Comparison of ENCODE assay signal across 1 cellular context in the genomic region with DNA sequence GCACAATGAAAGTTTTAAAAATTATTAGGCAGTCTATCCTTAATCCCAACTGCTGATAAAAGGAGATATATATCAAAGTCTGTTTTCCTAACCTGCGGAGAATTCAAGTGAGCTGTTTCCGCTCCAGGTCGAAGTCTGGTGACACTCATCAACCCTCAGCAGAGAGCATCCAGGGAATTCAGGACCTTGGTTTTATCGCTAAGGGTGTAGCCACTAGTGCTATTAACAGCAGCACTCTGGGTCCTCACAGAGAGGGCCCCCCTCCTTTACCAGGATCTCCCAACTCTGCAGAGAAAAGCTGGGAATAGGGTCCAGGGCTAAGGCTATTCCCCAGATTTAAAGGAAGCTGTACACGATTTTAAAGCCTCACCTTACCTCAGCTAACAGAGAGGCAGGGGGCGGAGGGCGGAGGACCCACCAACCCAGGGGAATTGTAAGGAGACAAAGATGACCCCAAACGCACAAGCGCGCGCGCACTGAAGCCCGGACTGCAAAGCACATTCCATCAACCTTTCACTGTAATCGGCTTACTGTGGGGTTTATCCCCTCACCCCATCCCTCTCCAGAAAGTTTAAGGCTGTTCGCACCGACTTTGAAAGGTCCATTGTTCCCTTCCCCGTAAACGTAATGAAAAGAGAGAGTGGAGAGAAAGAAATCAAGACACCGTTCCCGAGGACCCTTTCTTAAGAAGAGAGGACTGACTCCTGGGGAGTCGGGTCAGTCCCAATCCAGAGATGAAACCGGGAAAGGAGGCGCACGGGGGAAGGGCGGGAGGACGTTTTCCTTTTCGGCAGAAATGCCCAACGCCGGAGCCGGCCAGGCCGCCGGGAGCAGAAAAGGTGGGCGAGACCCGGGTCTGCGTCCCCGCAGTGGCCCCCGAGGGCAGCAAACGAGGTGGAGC.
TF ChIP-seq lines count a peak whose summit lies in the region.

No MANE protein-coding gene starts in this region.

TF ChIP-seq in GM12878, 131 proteins besides CTCF, POLR2A, EP300 and RAD21:
- TF ChIP-seq, protein P1, sequence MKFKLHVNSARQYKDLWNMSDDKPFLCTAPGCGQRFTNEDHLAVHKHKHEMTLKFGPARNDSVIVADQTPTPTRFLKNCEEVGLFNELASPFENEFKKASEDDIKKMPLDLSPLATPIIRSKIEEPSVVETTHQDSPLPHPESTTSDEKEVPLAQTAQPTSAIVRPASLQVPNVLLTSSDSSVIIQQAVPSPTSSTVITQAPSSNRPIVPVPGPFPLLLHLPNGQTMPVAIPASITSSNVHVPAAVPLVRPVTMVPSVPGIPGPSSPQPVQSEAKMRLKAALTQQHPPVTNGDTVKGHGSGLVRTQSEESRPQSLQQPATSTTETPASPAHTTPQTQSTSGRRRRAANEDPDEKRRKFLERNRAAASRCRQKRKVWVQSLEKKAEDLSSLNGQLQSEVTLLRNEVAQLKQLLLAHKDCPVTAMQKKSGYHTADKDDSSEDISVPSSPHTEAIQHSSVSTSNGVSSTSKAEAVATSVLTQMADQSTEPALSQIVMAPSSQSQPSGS (IDR thresholded peaks at IDR 0.05; ENCODE audit: low read length): no peak
- TF ChIP-seq, protein P2, sequence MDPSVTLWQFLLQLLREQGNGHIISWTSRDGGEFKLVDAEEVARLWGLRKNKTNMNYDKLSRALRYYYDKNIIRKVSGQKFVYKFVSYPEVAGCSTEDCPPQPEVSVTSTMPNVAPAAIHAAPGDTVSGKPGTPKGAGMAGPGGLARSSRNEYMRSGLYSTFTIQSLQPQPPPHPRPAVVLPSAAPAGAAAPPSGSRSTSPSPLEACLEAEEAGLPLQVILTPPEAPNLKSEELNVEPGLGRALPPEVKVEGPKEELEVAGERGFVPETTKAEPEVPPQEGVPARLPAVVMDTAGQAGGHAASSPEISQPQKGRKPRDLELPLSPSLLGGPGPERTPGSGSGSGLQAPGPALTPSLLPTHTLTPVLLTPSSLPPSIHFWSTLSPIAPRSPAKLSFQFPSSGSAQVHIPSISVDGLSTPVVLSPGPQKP (IDR thresholded peaks at IDR 0.05; ENCODE audit: low read depth, low read length): no peak
- TF ChIP-seq EGR1 (IDR thresholded peaks at IDR 0.05; ENCODE audit: borderline replicate concordance in 1 of 2, low read depth in 2 of 2, low read length in 2 of 2) (no peak), CHD1 (IDR thresholded peaks at IDR 0.05; ENCODE audit: low read depth, low read length) (no peak), IKZF2 (IDR thresholded peaks at IDR 0.05) (no peak), IRF4 (IDR thresholded peaks at IDR 0.05; ENCODE audit: low read depth, low read length) (no peak), JUND (IDR thresholded peaks at IDR 0.05; ENCODE audit: low read depth, low read length) (no peak), RUNX3 (IDR thresholded peaks at IDR 0.05; ENCODE audit: low read length) (no peak), ESRRA (IDR thresholded peaks at IDR 0.05; ENCODE audit: low read length) (no peak), HDAC2 (IDR thresholded peaks at IDR 0.05) (no peak)
